In genomic region chr16:23148513-23149266, GRCh38 we compare ENCODE assay signal across 9 cellular contexts. TPM values are rescaled to one million over a fixed set of nuclear protein-coding genes. Genes with fewer than 3 reads are reported as not detected.
DNase-seq lines count a peak whose midpoint lies in the region; ATAC-seq and TF ChIP-seq lines count a peak whose summit lies in the region.
"Had no signal": no experiment of that assay in that cellular context is flagged by ENCODE, and none has a peak within 500 bp of the region (broad histone marks: within the 10 kb centered on the region; RNA-seq: fewer than 3 reads in every experiment).

No MANE protein-coding gene starts in this region.

- H3K9me3 ChIP-seq in ascending aorta (no peaks in the 10 kb centered on the region), sigmoid colon (no peaks in the 10 kb centered on the region)

- no peaks in the 10 kb centered on the region for H3K27me3 Mint-ChIP-seq in T-helper 1 cell treated with Interleukin-12 subunit alpha and Interleukin-12 subunit beta and Interleukin-4 antibody, amounts not matched to agents 30 μg/mL and 1 μg/mL, for 36 hours (ENCODE audit: low read depth)

- H3K4me3 ChIP-seq in ascending aorta (peak overlapping the region; percentile 76 to 88), sigmoid colon (peak overlapping the region; percentile 53 to 82 (median 81))

- TF ChIP-seq EP300 in sigmoid colon (IDR thresholded peaks at IDR 0.05): no peak

- H3K9me3 Mint-ChIP-seq in T-helper 1 cell treated with Interleukin-12 subunit alpha and Interleukin-12 subunit beta and Interleukin-4 antibody, amounts not matched to agents 30 μg/mL and 1 μg/mL, for 36 hours: no peaks in the 10 kb centered on the region

- H3K27me3 ChIP-seq in ascending aorta: no peaks in the 10 kb centered on the region
- H3K27me3 ChIP-seq in sigmoid colon: no peaks in the 10 kb centered on the region

- peak overlapping the region; percentile 97 for H3K4me3 Mint-ChIP-seq in T-helper 1 cell treated with Interleukin-12 subunit alpha and Interleukin-12 subunit beta and Interleukin-4 antibody, amounts not matched to agents 30 μg/mL and 1 μg/mL, for 36 hours

- TF ChIP-seq CTCF in ascending aorta (IDR thresholded peaks at IDR 0.05) (no peak), sigmoid colon (IDR thresholded peaks at IDR 0.05) (no peak)

- DNase-seq in COLO668 (lab: John Stamatoyannopoulos, UW; ENCODE audit: unreplicated experiment) (peak; percentile 76), HT-29 (ENCODE audit: low spot score) (peak; percentile 61), ascending aorta (ENCODE audit: low spot score in 2 of 2) (peak; percentile 21 to 86), hypothalamus (lab: John Stamatoyannopoulos, UW) (peak in 37 of 51 donors; percentile 14 to 70 (median 38)), sigmoid colon (peak; percentile 88), cerebellar nuclear complex (lab: John Stamatoyannopoulos, UW) (no peak)

- intact Hi-C loops in ascending aorta (cut with DNase I): loop anchor here (1.0 to 10.0 kb wide), 7 partner anchors 16 to 1994 kb away; partner anchors contain the start of genes DNAH3, LDAF1 and METTL9
- intact Hi-C loops in sigmoid colon (cut with DNase I): loop anchor here (2.0 kb wide), 2 partner anchors 20 to 78 kb away; no protein-coding TSS in a partner anchor

- H3K4me1 ChIP-seq in ascending aorta (peaks cover 3 to 35% of the 10 kb centered on the region in 2 donors), sigmoid colon (peaks cover 0 to 52% (median 39%) of the 10 kb centered on the region in 4 donors)

- H3K27ac ChIP-seq in ascending aorta: peak overlapping the region; percentile 75 to 83
- H3K27ac ChIP-seq in sigmoid colon: peak overlapping the region; percentile 86 to 93 (median 90)

- H3K27ac Mint-ChIP-seq in T-helper 1 cell treated with Interleukin-12 subunit alpha and Interleukin-12 subunit beta and Interleukin-4 antibody, amounts not matched to agents 30 μg/mL and 1 μg/mL, for 36 hours: peak overlapping the region; percentile 85

- H3K36me3 Mint-ChIP-seq in T-helper 1 cell treated with Interleukin-12 subunit alpha and Interleukin-12 subunit beta and Interleukin-4 antibody, amounts not matched to agents 30 μg/mL and 1 μg/mL, for 36 hours (ENCODE audit: low read depth): no peaks in the 10 kb centered on the region

- TF ChIP-seq POLR2A in sigmoid colon (IDR thresholded peaks at IDR 0.05): no peak

- peaks cover 23% of the 10 kb centered on the region for H3K4me1 Mint-ChIP-seq in T-helper 1 cell treated with Interleukin-12 subunit alpha and Interleukin-12 subunit beta and Interleukin-4 antibody, amounts not matched to agents 30 μg/mL and 1 μg/mL, for 36 hours (ENCODE audit: low read depth)

- H3K36me3 ChIP-seq in ascending aorta (no peaks in the 10 kb centered on the region), sigmoid colon (no peaks in the 10 kb centered on the region)

- 0 to 1% methylated on average over 103 of the region's 103 CpGs for WGBS in sigmoid colon, 2 donors

- ATAC-seq in GM21367 (IDR thresholded peaks at IDR 0.05; ENCODE audit: unreplicated experiment): peak; percentile 32

RNA-seq across cellular contexts. Expression of gene USP31, which starts 0.6 kb away (rescaled TPM):
- total RNA-seq in HT-29 (2014; rRNA removed; shearing (Covaris generic)): 7.7 and 8.5 TPM in 2 replicates
- total RNA-seq in ascending aorta: 6.2 TPM
- total RNA-seq in sigmoid colon: 10 to 100 TPM; 12.7 to 21.0 (median 16.7) TPM
- polyA plus RNA-seq in sigmoid colon: 1 to 10 TPM in 2 of 3 donors, under 1 TPM in 1; 0.60 to 4.0 (median 2.3) TPM

RNA-seq across cellular contexts. Expression of gene SCNN1G, which starts 33.9 kb away (rescaled TPM):
- total RNA-seq in HT-29 (2014; rRNA removed; shearing (Covaris generic)): not detected in 2 replicates
- not detected for total RNA-seq in ascending aorta
- under 1 TPM in 2 of 4 donors, not detected in 2; under 0.01 to 0.16 TPM for total RNA-seq in sigmoid colon
- 10 to 100 TPM in 1 of 3 donors, 1 to 10 TPM in 2; 3.0 to 36.2 (median 9.2) TPM for polyA plus RNA-seq in sigmoid colon
- total RNA-seq: activated CD8-positive, alpha-beta memory T cell treated with anti-CD3 and anti-CD28 coated beads for 36 hours had no signal

Comparison
In these comparisons a context has a peak if more than half of its experiments do, and no peak if none do; other contexts are left out.
1. DNase-seq: peak in COLO668 (single experiment), HT-29 (single experiment), ascending aorta (2 of 2), hypothalamus (37 of 51) and sigmoid colon (single experiment); none in cerebellar nuclear complex (0 of 2).